In genomic region chr7:6151994-6152735, GRCh38 we compare ENCODE assay signal across 21 cellular contexts. TPM values are rescaled to one million over a fixed set of nuclear protein-coding genes. Genes with fewer than 3 reads are reported as not detected.
DNase-seq lines count a peak whose midpoint lies in the region; ATAC-seq and FAIRE-seq lines count a peak whose summit lies in the region.
"Had no signal": no experiment of that assay in that cellular context is flagged by ENCODE, and none has a peak within 500 bp of the region (broad histone marks: within the 10 kb centered on the region; RNA-seq: fewer than 3 reads in every experiment).

No MANE protein-coding gene starts in this region.

- H3K4me2 ChIP-seq in neuronal stem cell (ENCODE audit: insufficient read depth, low read length, poor library complexity, severe bottlenecking): no peak overlapping the region
- H3K4me2 ChIP-seq: A549 had no signal

- H3K4ac ChIP-seq in neuronal stem cell (ENCODE audit: low read length): no peak overlapping the region

- no peak overlapping the region for H2AK5ac ChIP-seq in neuronal stem cell (ENCODE audit: low read depth, low read length)

- no CpG with 5 or more reads among the region's 29 CpGs for WGBS in neuronal stem cell (ENCODE audit: extremely low coverage in 2 of 2, insufficient read length in 2 of 2, insufficient replicate concordance in 1 of 2), 2 donors

- ATAC-seq in T-helper 17 cell: no peak
- peak; percentile 14 for ATAC-seq in sciatic nerve
- no peak for ATAC-seq in HG03039 (IDR thresholded peaks at IDR 0.05; ENCODE audit: unreplicated experiment)
- no peak for ATAC-seq in HG03108 (IDR thresholded peaks at IDR 0.05; ENCODE audit: unreplicated experiment)
- ATAC-seq: A549, HepG2 had no signal

- no peak overlapping the region for H3K18ac ChIP-seq in neuronal stem cell (ENCODE audit: low read length)

- no peak for DNase-seq in HTR-8/SVneo (ENCODE audit: insufficient read length, low spot score)
- no peak for DNase-seq in T-helper 17 cell
- DNase-seq in neuronal stem cell (ENCODE audit: low spot score): no peak
- DNase-seq in sciatic nerve (ENCODE audit: low spot score): no peak
- no peak for DNase-seq in GM19239 (ENCODE audit: insufficient read length, low spot score)
- DNase-seq: AML-193; Caco-2; CD4-positive, alpha-beta T cell; KBM-7 had no signal

- H2BK120ac ChIP-seq in neuronal stem cell (ENCODE audit: low read depth, low read length): no peak overlapping the region

- no peaks in the 10 kb centered on the region for H3K4me1 ChIP-seq in neuronal stem cell (ENCODE audit: control insufficient read depth in 2 of 2, insufficient read depth in 1 of 2, low read depth in 1 of 2, low read length in 2 of 2)
- H3K4me1 ChIP-seq: A549, Caco-2, HAP-1 had no signal

- peak overlapping the region; percentile 74 for H4K8ac ChIP-seq in neuronal stem cell (ENCODE audit: low read depth, low read length)

- peak overlapping the region; percentile 84 for H3K27ac Mint-ChIP-seq in T-helper 17 cell
- H3K27ac Mint-ChIP-seq: CD4-positive, alpha-beta T cell had no signal

- no peaks in the 10 kb centered on the region for H3K9me3 ChIP-seq in T-helper 17 cell (ENCODE audit: control insufficient read depth, low read length, poor library complexity, severe bottlenecking)
- H3K9me3 ChIP-seq in neuronal stem cell (replicated peaks in 1 of 2; ENCODE audit: control insufficient read depth in 2 of 2, insufficient read depth in 1 of 2, low read depth in 1 of 2, low read length in 2 of 2): no peaks in the 10 kb centered on the region
- H3K9me3 ChIP-seq: A549, Caco-2, HAP-1 had no signal

- H3K23ac ChIP-seq in neuronal stem cell (ENCODE audit: low read depth, low read length, poor library complexity): peak overlapping the region; percentile 50

- no peak overlapping the region for H2BK15ac ChIP-seq in neuronal stem cell (ENCODE audit: low read length)

- no peak overlapping the region for H2BK5ac ChIP-seq in neuronal stem cell (ENCODE audit: low read length)

- H3K27me3 Mint-ChIP-seq in T-helper 17 cell: no peaks in the 10 kb centered on the region
- H3K27me3 Mint-ChIP-seq: CD4-positive, alpha-beta T cell; IgD-negative memory B cell had no signal

- no peaks in the 10 kb centered on the region for H3K27me3 ChIP-seq in neuronal stem cell (ENCODE audit: control insufficient read depth in 3 of 3, insufficient read depth in 3 of 3, low read depth in 1 of 3, low read length in 3 of 3)

- intact Hi-C loops in sciatic nerve (cut with DNase I): no loop called here

- H3K36me3 ChIP-seq in neuronal stem cell (replicated peaks in 1 of 2; ENCODE audit: control insufficient read depth in 2 of 2, insufficient read depth in 2 of 2, low read length in 2 of 2): peaks cover 52 to 100% of the 10 kb centered on the region in 2 donors

- no peak overlapping the region for H3K14ac ChIP-seq in neuronal stem cell (ENCODE audit: low read length)

- H2AFZ ChIP-seq in neuronal stem cell (ENCODE audit: low read length): no peak overlapping the region

- H3K27ac ChIP-seq in neuronal stem cell (replicated peaks; ENCODE audit: low read length): no peak overlapping the region
- H3K27ac ChIP-seq: A549, C4-2B had no signal

- peaks cover 2% of the 10 kb centered on the region for H3K4me1 Mint-ChIP-seq in T-helper 17 cell
- H3K4me1 Mint-ChIP-seq: IgD-negative memory B cell had no signal

- H4K91ac ChIP-seq in neuronal stem cell (ENCODE audit: low read depth, low read length, poor library complexity): no peak overlapping the region

- peak; percentile 62 for FAIRE-seq in HTR-8/SVneo (lab: Jason Lieb, UNC)
- FAIRE-seq in GM19239 (lab: Jason Lieb, UNC): no peak
- FAIRE-seq: A549, D721Med, G401.6, GM12892, GM18507, H1, HepG2 had no signal

- H2BK12ac ChIP-seq in neuronal stem cell (ENCODE audit: low read length): no peak overlapping the region

- H3K79me1 ChIP-seq in neuronal stem cell (ENCODE audit: low read depth, low read length): peaks cover 2% of the 10 kb centered on the region

- H3K9ac ChIP-seq in neuronal stem cell (ENCODE audit: low read depth, low read length, poor library complexity): no peak overlapping the region

- no peak overlapping the region for H3K4me3 ChIP-seq in neuronal stem cell (ENCODE audit: low read length in 2 of 2)
- H3K4me3 ChIP-seq: A549, HAP-1 had no signal

- H3K4me3 Mint-ChIP-seq in T-helper 17 cell: no peak overlapping the region
- H3K4me3 Mint-ChIP-seq: CD4-positive, alpha-beta T cell; IgD-negative memory B cell had no signal

- peaks cover 9% of the 10 kb centered on the region for H3K36me3 Mint-ChIP-seq in T-helper 17 cell (ENCODE audit: low read depth)

RNA-seq across cellular contexts. Expression of gene USP42, which starts 47.4 kb away (rescaled TPM):
- total RNA-seq in T-helper 17 cell (10 to 100 TPM; 33.9 to 35.1 TPM), sciatic nerve (13.6 TPM)
- polyA plus RNA-seq in neuronal stem cell (2013, experiment 1 of 2): 18.1 TPM
- polyA plus RNA-seq in neuronal stem cell (2013, experiment 2 of 2): 18.7 TPM
